In the genomic region with DNA sequence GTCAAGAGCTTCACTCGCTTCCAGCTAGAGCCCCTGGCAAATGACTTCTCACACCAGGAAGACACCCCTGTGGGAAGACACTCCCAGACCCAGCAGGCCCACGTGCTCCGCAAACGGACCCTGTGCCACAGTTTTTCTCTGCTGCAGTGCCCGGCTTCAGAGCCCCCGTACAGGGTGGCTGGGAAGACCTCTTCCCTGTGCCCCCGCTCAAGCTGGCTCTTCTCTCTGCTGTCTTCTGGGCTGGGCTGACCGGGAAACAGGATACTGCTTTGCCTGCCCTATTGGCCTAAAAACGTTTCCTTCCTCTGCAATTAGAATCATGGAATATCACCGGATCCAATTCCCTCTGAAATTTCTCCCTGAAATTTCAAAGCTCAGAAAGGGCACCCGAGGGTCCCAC, we compare ENCODE assay signal across 21 cellular contexts.
"Had no signal": no experiment of that assay in that cellular context is flagged by ENCODE, and none has a peak within 500 bp of the region (broad histone marks: within the 10 kb centered on the region; RNA-seq: fewer than 3 reads in every experiment).

No MANE protein-coding gene starts in this region.

- H3K4me3 ChIP-seq: body of pancreas, colonic mucosa had no signal

- ATAC-seq: activated T-cell treated with anti-CD3 and anti-CD28 coated beads, Interleukin-2, amount 50 U/mL, for 72 hours; T-helper 17 cell had no signal

- H3K27me3 ChIP-seq: body of pancreas had no signal

- DNase-seq: activated CD4-positive, alpha-beta memory T cell treated with anti-CD3 and anti-CD28 coated beads, Interleukin-2, amount 10 ng/mL, durations not matched to agents 7 days and 5 days; activated CD4-positive, alpha-beta T cell treated with anti-CD3 and anti-CD28 coated beads for 1 hour; activated CD4-positive, alpha-beta T cell treated with anti-CD3 and anti-CD28 coated beads for 4 hours; activated CD4-positive, alpha-beta T cell treated with anti-CD3 and anti-CD28 coated beads, Interleukin-2, amount 10 ng/mL, durations not matched to agents 7 days and 5 days; activated CD4-positive, alpha-beta T cell treated with anti-CD3 and anti-CD28 coated beads, Interleukin-2, amount 50 U/mL, for 4 hours; activated CD8-positive, alpha-beta memory T cell treated with anti-CD3 and anti-CD28 coated beads, Interleukin-2, amount 50 U/mL, for 48 hours; activated gamma-delta T cell; activated naive CD4-positive, alpha-beta T cell; activated naive CD4-positive, alpha-beta T cell treated with anti-CD3 and anti-CD28 coated beads, Interleukin-2, amount 10 ng/mL, durations not matched to agents 7 days and 5 days; activated T-cell treated with anti-CD3 and anti-CD28 coated beads for 4 hours; activated T-cell treated with anti-CD3 and anti-CD28 coated beads, Interleukin-2, amount 50 U/mL, for 24 hours; activated T-cell treated with anti-CD3 and anti-CD28 coated beads, Interleukin-2, amount 50 U/mL, for 72 hours; aorta; central memory CD4-positive, alpha-beta T cell; colonic mucosa; effector memory CD4-positive, alpha-beta T cell; T-helper 1 cell; T-helper 17 cell; T1000 had no signal

- H3K27ac ChIP-seq: body of pancreas, colonic mucosa, VCaP had no signal

- H3K4me1 ChIP-seq: body of pancreas, colonic mucosa had no signal

- H3K36me3 ChIP-seq: colonic mucosa had no signal

- H3K9me3 ChIP-seq: body of pancreas, colonic mucosa had no signal
